In the genomic region with DNA sequence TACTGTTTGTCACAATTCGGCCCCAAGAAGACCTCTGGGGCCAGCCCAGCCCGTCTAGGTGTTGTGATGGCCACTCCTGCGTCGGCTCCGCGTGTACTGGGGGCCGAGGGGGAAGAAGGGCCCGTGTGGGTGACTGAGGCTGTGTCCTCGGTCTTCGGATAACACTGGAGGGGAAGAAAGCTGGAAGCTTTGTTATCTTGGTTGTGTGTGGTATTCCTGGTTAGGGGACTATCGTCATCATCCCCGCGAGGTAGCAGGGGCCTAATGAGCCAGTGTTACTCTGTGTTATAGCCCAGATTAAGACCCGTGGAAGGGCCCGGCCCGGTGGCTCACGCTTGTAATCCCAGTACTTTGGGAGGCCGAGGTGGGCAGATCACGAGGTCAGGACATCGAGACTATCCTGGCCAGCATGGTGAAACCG, we compare ENCODE assay signal across 7 cellular contexts. TPM values are rescaled to one million over a fixed set of nuclear protein-coding genes. Genes with fewer than 3 reads are reported as not detected.
DNase-seq lines count a peak whose midpoint lies in the region; ATAC-seq lines count a peak whose summit lies in the region.

No MANE protein-coding gene starts in this region.

- H3K9me3 ChIP-seq in HUES64 (ENCODE audit: insufficient read depth, low read depth, low read length) (no peaks in the 10 kb centered on the region), iPS-18a (ENCODE audit: control insufficient read depth, low read depth, low read length) (no peaks in the 10 kb centered on the region)

- peak overlapping the region; percentile 96 for H3K27ac ChIP-seq in HUES64 (ENCODE audit: low read depth, low read length)
- peak overlapping the region; percentile 62 for H3K27ac ChIP-seq in iPS-18a (ENCODE audit: low read length)

- H3K27me3 ChIP-seq in HUES64 (ENCODE audit: insufficient read depth, low read length): no peaks in the 10 kb centered on the region
- no peaks in the 10 kb centered on the region for H3K27me3 ChIP-seq in iPS-18a (ENCODE audit: control insufficient read depth, insufficient read depth, low read length)

- H3K4me1 ChIP-seq in HUES64 (ENCODE audit: insufficient read depth, low read length): no peaks in the 10 kb centered on the region; the same call in 1 of the 2 replicates
- peaks cover 5% of the 10 kb centered on the region for H3K4me1 ChIP-seq in iPS-18a (ENCODE audit: control insufficient read depth, low read depth, low read length)

- no peak for ATAC-seq in stimulated activated naive CD8-positive, alpha-beta T cell treated with anti-CD3 and anti-CD28 coated beads, Interleukin-15, amount 100 ng/mL, for 72 hours
- no peak for ATAC-seq in HG03565 (IDR thresholded peaks at IDR 0.05; ENCODE audit: unreplicated experiment)

- 33% methylated on average over 21 of the region's 21 CpGs for WGBS in HUES64

- no peaks in the 10 kb centered on the region for H3K27me3 Mint-ChIP-seq in activated T-helper 2 cell treated with anti-CD3 and anti-CD28 coated beads, Interferon-gamma antibody, Interleukin-2, Interleukin-4, amounts not matched to agents 10 μg/mL and 5 μg/mL and 100 μg/mL, durations not matched to agents 14 hours and 24 hours and 36 hours (ENCODE audit: low read depth)
- H3K27me3 Mint-ChIP-seq in stimulated activated naive CD8-positive, alpha-beta T cell treated with anti-CD3 and anti-CD28 coated beads, Interleukin-15, amount 100 ng/mL, for 72 hours: no peaks in the 10 kb centered on the region

- H3K4me3 ChIP-seq in HUES64 (ENCODE audit: low read length) (peak overlapping the region; percentile 98), iPS-18a (ENCODE audit: low read length) (peak overlapping the region; percentile 91)

- H3K9ac ChIP-seq in HUES64 (ENCODE audit: low read depth, low read length): peak overlapping the region; percentile 97
- H3K9ac ChIP-seq in iPS-18a (ENCODE audit: low read length): peak overlapping the region; percentile 92

- no peak for DNase-seq in activated T-helper 2 cell treated with anti-CD3 and anti-CD28 coated beads, Interferon-gamma antibody, Interleukin-2, Interleukin-4, amounts not matched to agents 10 μg/mL and 5 μg/mL and 100 μg/mL, durations not matched to agents 14 hours and 24 hours and 36 hours (ENCODE audit: low spot score)
- DNase-seq in stimulated activated naive CD8-positive, alpha-beta T cell treated with anti-CD3 and anti-CD28 coated beads, Interleukin-15, amount 100 ng/mL, for 72 hours: peak in 1 of 2 donors; percentile 17
- DNase-seq in NCI-H1436 (lab: John Stamatoyannopoulos, UW) (no peak), medulla oblongata (ENCODE audit: extremely low spot score) (no peak)

- peak overlapping the region; percentile 96 for H3K4me3 Mint-ChIP-seq in activated T-helper 2 cell treated with anti-CD3 and anti-CD28 coated beads, Interferon-gamma antibody, Interleukin-2, Interleukin-4, amounts not matched to agents 10 μg/mL and 5 μg/mL and 100 μg/mL, durations not matched to agents 14 hours and 24 hours and 36 hours (ENCODE audit: low read depth)
- H3K4me3 Mint-ChIP-seq in stimulated activated naive CD8-positive, alpha-beta T cell treated with anti-CD3 and anti-CD28 coated beads, Interleukin-15, amount 100 ng/mL, for 72 hours: peak overlapping the region; percentile 87 to 92

- H3K36me3 ChIP-seq in HUES64 (ENCODE audit: insufficient read depth, low read length) (peaks cover 40% of the 10 kb centered on the region), iPS-18a (ENCODE audit: control insufficient read depth, low read depth, low read length) (peaks cover 31% of the 10 kb centered on the region)

- peak overlapping the region; percentile 96 for H3K27ac Mint-ChIP-seq in activated T-helper 2 cell treated with anti-CD3 and anti-CD28 coated beads, Interferon-gamma antibody, Interleukin-2, Interleukin-4, amounts not matched to agents 10 μg/mL and 5 μg/mL and 100 μg/mL, durations not matched to agents 14 hours and 24 hours and 36 hours
- peak overlapping the region; percentile 94 to 96 for H3K27ac Mint-ChIP-seq in stimulated activated naive CD8-positive, alpha-beta T cell treated with anti-CD3 and anti-CD28 coated beads, Interleukin-15, amount 100 ng/mL, for 72 hours

- peaks cover 33% of the 10 kb centered on the region for H3K4me1 Mint-ChIP-seq in activated T-helper 2 cell treated with anti-CD3 and anti-CD28 coated beads, Interferon-gamma antibody, Interleukin-2, Interleukin-4, amounts not matched to agents 10 μg/mL and 5 μg/mL and 100 μg/mL, durations not matched to agents 14 hours and 24 hours and 36 hours (ENCODE audit: low read depth)
- H3K4me1 Mint-ChIP-seq in stimulated activated naive CD8-positive, alpha-beta T cell treated with anti-CD3 and anti-CD28 coated beads, Interleukin-15, amount 100 ng/mL, for 72 hours: peaks cover 79% of the 10 kb centered on the region

- H3K36me3 Mint-ChIP-seq in activated T-helper 2 cell treated with anti-CD3 and anti-CD28 coated beads, Interferon-gamma antibody, Interleukin-2, Interleukin-4, amounts not matched to agents 10 μg/mL and 5 μg/mL and 100 μg/mL, durations not matched to agents 14 hours and 24 hours and 36 hours (ENCODE audit: low read depth): peaks cover 49% of the 10 kb centered on the region

- no peaks in the 10 kb centered on the region for H3K9me3 Mint-ChIP-seq in activated T-helper 2 cell treated with anti-CD3 and anti-CD28 coated beads, Interferon-gamma antibody, Interleukin-2, Interleukin-4, amounts not matched to agents 10 μg/mL and 5 μg/mL and 100 μg/mL, durations not matched to agents 14 hours and 24 hours and 36 hours
- no peaks in the 10 kb centered on the region for H3K9me3 Mint-ChIP-seq in stimulated activated naive CD8-positive, alpha-beta T cell treated with anti-CD3 and anti-CD28 coated beads, Interleukin-15, amount 100 ng/mL, for 72 hours

- intact Hi-C loops in activated T-helper 2 cell treated with anti-CD3 and anti-CD28 coated beads, Interferon-gamma antibody, Interleukin-2, Interleukin-4, amounts not matched to agents 10 μg/mL and 5 μg/mL and 100 μg/mL, durations not matched to agents 14 hours and 24 hours and 36 hours (cut with micrococcal nuclease): loop anchor here (1.0 to 5.0 kb wide), 2 partner anchors 38 to 68 kb away; no protein-coding TSS in a partner anchor

RNA-seq across cellular contexts. Expression of gene MTG1, which starts 0.9 kb away (rescaled TPM):
- polyA plus RNA-seq in HUES64 (2013, experiment 1 of 2): 49.5 TPM
- polyA plus RNA-seq in HUES64 (2013, experiment 2 of 2): 38.2 TPM
- total RNA-seq in activated T-helper 2 cell treated with anti-CD3 and anti-CD28 coated beads, Interferon-gamma antibody, Interleukin-2, Interleukin-4, amounts not matched to agents 10 μg/mL and 5 μg/mL and 100 μg/mL, durations not matched to agents 14 hours and 24 hours and 36 hours: 67.6 and 69.0 TPM in 2 replicates

RNA-seq across cellular contexts. Expression of gene PAOX, which starts 15.7 kb away (rescaled TPM):
- 2.7 TPM for polyA plus RNA-seq in HUES64 (2013, experiment 1 of 2)
- 3.4 TPM for polyA plus RNA-seq in HUES64 (2013, experiment 2 of 2)
- 11.9 and 13.2 TPM in 2 replicates for total RNA-seq in activated T-helper 2 cell treated with anti-CD3 and anti-CD28 coated beads, Interferon-gamma antibody, Interleukin-2, Interleukin-4, amounts not matched to agents 10 μg/mL and 5 μg/mL and 100 μg/mL, durations not matched to agents 14 hours and 24 hours and 36 hours

RNA-seq across cellular contexts. Expression of gene ECHS1, which starts 21.7 kb away (rescaled TPM):
- 101 TPM for polyA plus RNA-seq in HUES64 (2013, experiment 1 of 2)
- polyA plus RNA-seq in HUES64 (2013, experiment 2 of 2): 95.3 TPM
- 74.2 and 74.8 TPM in 2 replicates for total RNA-seq in activated T-helper 2 cell treated with anti-CD3 and anti-CD28 coated beads, Interferon-gamma antibody, Interleukin-2, Interleukin-4, amounts not matched to agents 10 μg/mL and 5 μg/mL and 100 μg/mL, durations not matched to agents 14 hours and 24 hours and 36 hours

RNA-seq across cellular contexts. Expression of gene SPRN, which starts 29.6 kb away (rescaled TPM):
- polyA plus RNA-seq in HUES64 (2013, experiment 1 of 2): not detected
- polyA plus RNA-seq in HUES64 (2013, experiment 2 of 2): 0.13 TPM
- total RNA-seq in activated T-helper 2 cell treated with anti-CD3 and anti-CD28 coated beads, Interferon-gamma antibody, Interleukin-2, Interleukin-4, amounts not matched to agents 10 μg/mL and 5 μg/mL and 100 μg/mL, durations not matched to agents 14 hours and 24 hours and 36 hours: not detected in 2 replicates

RNA-seq across cellular contexts. Expression of gene FUOM, which starts 37.0 kb away (rescaled TPM):
- polyA plus RNA-seq in HUES64 (2013, experiment 1 of 2): 18.3 TPM
- 21.7 TPM for polyA plus RNA-seq in HUES64 (2013, experiment 2 of 2)
- 44.0 and 45.7 TPM in 2 replicates for total RNA-seq in activated T-helper 2 cell treated with anti-CD3 and anti-CD28 coated beads, Interferon-gamma antibody, Interleukin-2, Interleukin-4, amounts not matched to agents 10 μg/mL and 5 μg/mL and 100 μg/mL, durations not matched to agents 14 hours and 24 hours and 36 hours
